8 cellular contexts compared by ENCODE assay signal in genomic region chr3:191328963-191329653, GRCh38. TPM values are rescaled to one million over a fixed set of nuclear protein-coding genes. Genes with fewer than 3 reads are reported as not detected.
DNase-seq lines count a peak whose midpoint lies in the region; ATAC-seq and TF ChIP-seq lines count a peak whose summit lies in the region.

CCDC50 (plus strand) TSS chr3:191329394; CDS start chr3:191329675, 281 bp downstream.

- TF ChIP-seq CTCF in DOHH2 (IDR thresholded peaks at IDR 0.05; ENCODE audit: low read depth, low read length, poor library complexity, severe bottlenecking), result no peak
- no peak for TF ChIP-seq CTCF in OCI-LY7 (conservative IDR thresholded peaks at IDR 0.05; ENCODE audit: low read length)
- TF ChIP-seq CTCF in fibroblast of pulmonary artery (IDR thresholded peaks at IDR 0.05; ENCODE audit: low read length, missing control alignments), result no peak
- no peak for TF ChIP-seq CTCF in tibial artery (IDR thresholded peaks at IDR 0.05)

- ATAC-seq in GM21576 (IDR thresholded peaks at IDR 0.05; ENCODE audit: unreplicated experiment) (peak; percentile 72), naive B cell (ENCODE audit: low read depth in 2 of 2) (peak; percentile 79 to 84)

- CTCF ChIA-PET in OCI-LY7 (lab: Charles Lee; ENCODE audit: unreplicated experiment), result no interaction called here

- intact Hi-C loops in OCI-LY7 (cut with micrococcal nuclease; ENCODE audit: unreplicated experiment), result loop anchor here (1.0 to 2.0 kb wide), 2 partner anchors 33 to 84 kb away; no protein-coding TSS in a partner anchor
- intact Hi-C loops in tibial artery (cut with DNase I; ENCODE audit: low total_unique reads), result no loop called here

- peak within 1 kb of the TSS; percentile 77 to 96 (median 94) for H3K27ac Mint-ChIP-seq in naive B cell

- H3F3A ChIP-seq in DOHH2 (ENCODE audit: control insufficient read depth, insufficient read depth), result no peaks in the 10 kb centered on the region

- H3K9me2 ChIP-seq in DOHH2 (replicated peaks; ENCODE audit: control insufficient read depth, low read length), result no peaks in the 10 kb centered on the region
- no peaks in the 10 kb centered on the region for H3K9me2 ChIP-seq in OCI-LY7 (ENCODE audit: insufficient read depth, low read length)

- H3K4me1 ChIP-seq in DOHH2 (ENCODE audit: control insufficient read depth, low read length), result peaks cover 48% of the 10 kb centered on the region
- H3K4me1 ChIP-seq in HUES6 (ENCODE audit: control insufficient read depth, insufficient read depth, low read length), result peaks cover 27% of the 10 kb centered on the region; the same call in 1 of the 2 replicates
- H3K4me1 ChIP-seq in OCI-LY7 (ENCODE audit: insufficient read depth, low read length, poor library complexity, severe bottlenecking), result peaks cover 57% of the 10 kb centered on the region
- H3K4me1 ChIP-seq in tibial artery, result peaks cover 0 to 39% (median 22%) of the 10 kb centered on the region in 4 donors

- H3K9me3 Mint-ChIP-seq in naive B cell, result no peaks in the 10 kb centered on the region

- H3K27ac ChIP-seq in DOHH2 (ENCODE audit: low read depth, low read length) (peak within 1 kb of the TSS; percentile 37), HUES6 (ENCODE audit: low read depth, low read length) (peak within 1 kb of the TSS; percentile 54; the same call in 1 of the 2 replicates), OCI-LY7 (ENCODE audit: low read depth, low read length, poor library complexity, severe bottlenecking) (peak within 1 kb of the TSS; percentile 62), tibial artery (peak within 1 kb of the TSS; percentile 90 to 94)

- no peaks in the 10 kb centered on the region for H3K27me3 Mint-ChIP-seq in naive B cell

- no TSS peak for BruUV-seq in OCI-LY7 (replicated peaks; lab: Mats Ljungman, UMichigan)

- peak within 1 kb of the TSS; percentile 88 for H2AFZ ChIP-seq in OCI-LY7 (ENCODE audit: low read length)

- H3K4me2 ChIP-seq in DOHH2 (ENCODE audit: low read length), result peak within 1 kb of the TSS; percentile 90
- H3K4me2 ChIP-seq in OCI-LY7 (ENCODE audit: low read length), result peak within 1 kb of the TSS; percentile 86

- H4K20me1 ChIP-seq in DOHH2 (ENCODE audit: control insufficient read depth, insufficient read depth, low read depth, low read length), result no peaks in the 10 kb centered on the region
- no peaks in the 10 kb centered on the region for H4K20me1 ChIP-seq in OCI-LY7 (ENCODE audit: insufficient read depth, low read length)

- POLR2A ChIA-PET in OCI-LY7 (lab: Charles Lee), result interaction anchor here (1.1 to 2.5 kb wide), 4 partner anchors 11 to 86 kb away, joined by 3 to 7 read pairs (median 6); no protein-coding TSS in a partner anchor

- peak within 1 kb of the TSS; percentile 88 to 97 (median 94) for H3K4me3 Mint-ChIP-seq in naive B cell

- H3K36me3 ChIP-seq in DOHH2 (ENCODE audit: control insufficient read depth, low read length) (peaks cover 5% of the 10 kb centered on the region), HUES6 (ENCODE audit: control insufficient read depth, insufficient read depth, low read length) (no peaks in the 10 kb centered on the region), OCI-LY7 (ENCODE audit: insufficient read depth, low read length) (no peaks in the 10 kb centered on the region), tibial artery (no peaks in the 10 kb centered on the region)

- DNase-seq in OCI-LY7 (ENCODE audit: low spot score) (peak; percentile 82), fibroblast of pulmonary artery (ENCODE audit: low read depth) (peak; percentile 79), naive B cell (peak; percentile 74), tibial artery (peak; percentile 86 to 91)
- DNase-seq in activated effector memory CD4-positive, alpha-beta T cell treated with Interleukin-2 at 50 U/mL for 16 hours, result peak; percentile 22

- H3K27me3 ChIP-seq in DOHH2 (ENCODE audit: control insufficient read depth, low read length), result no peaks in the 10 kb centered on the region
- H3K27me3 ChIP-seq in HUES6 (ENCODE audit: control insufficient read depth, insufficient read depth, low read length), result peaks cover 15% of the 10 kb centered on the region
- H3K27me3 ChIP-seq in tibial artery, result no peaks in the 10 kb centered on the region

- H3K9me3 ChIP-seq in DOHH2 (ENCODE audit: control insufficient read depth, insufficient read depth, low read length) (no peaks in the 10 kb centered on the region), HUES6 (ENCODE audit: control insufficient read depth, insufficient read depth, low read depth, low read length) (no peaks in the 10 kb centered on the region), OCI-LY7 (ENCODE audit: low read length) (no peaks in the 10 kb centered on the region), tibial artery (no peaks in the 10 kb centered on the region)

- peaks cover 35 to 56% (median 46%) of the 10 kb centered on the region in 3 donors for H3K4me1 Mint-ChIP-seq in naive B cell

- H3K4me3 ChIP-seq in DOHH2 (ENCODE audit: low read length) (peak within 1 kb of the TSS; percentile 87), HUES6 (ENCODE audit: low read depth, low read length) (peak within 1 kb of the TSS; percentile 64), OCI-LY7 (ENCODE audit: low read depth, low read length, poor library complexity, severe bottlenecking) (peak within 1 kb of the TSS; percentile 95), fibroblast of pulmonary artery (replicated peaks; ENCODE audit: low read depth, low read length) (peak within 1 kb of the TSS; percentile 76), tibial artery (peak within 1 kb of the TSS; percentile 70 to 74)

- H3K79me2 ChIP-seq in DOHH2 (ENCODE audit: control insufficient read depth, low read length) (peaks cover 48% of the 10 kb centered on the region), OCI-LY7 (ENCODE audit: insufficient read depth, low read depth, low read length) (peaks cover 46% of the 10 kb centered on the region)

- H3K36me3 Mint-ChIP-seq in naive B cell, result no peaks in the 10 kb centered on the region

- peak within 1 kb of the TSS; percentile 66 for H3K9ac ChIP-seq in HUES6 (ENCODE audit: low read length)

RNA-seq across cellular contexts. Expression of gene CCDC50, which starts in this region (rescaled TPM):
- 31.4 and 32.2 TPM in 2 replicates for total RNA-seq in OCI-LY7 (2014; rRNA removed; shearing (Covaris generic))
- total RNA-seq in OCI-LY7 (2022), result 43.9 and 54.3 TPM in 2 replicates
- 10 to 100 TPM; 40.0 to 68.7 (median 51.8) TPM for polyA plus RNA-seq in naive B cell (ENCODE audit: low read depth in 6 of 6)

Comparison
In these comparisons a context has a peak if more than half of its experiments do, and no peak if none do; other contexts are left out.
1. Peak in every context shown above with its lines: DNase-seq, ATAC-seq, H3K4me3 ChIP-seq and H3K27ac ChIP-seq.
2. H3K27ac ChIP-seq: peak in every context shown above with its lines; median percentile 92 in tibial artery; 62 in OCI-LY7; 54 in HUES6; 37 in DOHH2.
3. DNase-seq: peak in every context shown above with its lines; median percentile 88 in tibial artery; 82 in OCI-LY7; 79 in fibroblast of pulmonary artery; 74 in naive B cell; 22 in activated effector memory CD4-positive, alpha-beta T cell treated with Interleukin-2 at 50 U/mL for 16 hours.